In the genomic region with DNA sequence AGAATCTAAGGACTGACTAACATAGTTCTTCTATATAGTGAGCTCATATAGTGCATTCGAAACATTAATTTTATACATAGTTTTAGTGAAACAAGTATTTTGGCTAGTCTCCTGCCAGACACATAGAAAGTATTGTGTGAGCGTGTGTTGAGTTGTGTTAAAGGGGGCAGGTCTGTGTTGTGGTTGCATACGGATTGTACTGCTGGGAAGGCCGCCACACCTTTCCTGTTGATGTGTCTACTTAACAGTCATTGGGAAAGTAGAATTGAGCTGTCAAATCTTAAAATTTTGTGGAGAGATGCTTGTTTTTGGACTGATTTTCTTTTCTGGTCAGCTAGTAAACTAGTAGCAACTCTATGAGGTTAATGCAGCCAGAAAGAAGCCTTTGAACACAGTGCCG, we compare ENCODE assay signal across 18 cellular contexts.
"Had no signal": no experiment of that assay in that cellular context is flagged by ENCODE, and none has a peak within 500 bp of the region (broad histone marks: within the 10 kb centered on the region; RNA-seq: fewer than 3 reads in every experiment).

No MANE protein-coding gene starts in this region.

- H3K27me3 ChIP-seq: brain microvascular endothelial cell, colonic mucosa, sigmoid colon had no signal

- H3K27ac ChIP-seq: brain microvascular endothelial cell, colonic mucosa, parathyroid adenoma, sigmoid colon, SK-N-MC had no signal

- H3K27ac Mint-ChIP-seq: activated naive CD4-positive, alpha-beta T cell treated with anti-CD3 and anti-CD28 coated beads for 36 hours; mesothelial cell of epicardium had no signal

- H3K36me3 ChIP-seq: colonic mucosa had no signal

- H3K4me1 Mint-ChIP-seq: mesothelial cell of epicardium had no signal

- ATAC-seq: left colon; natural killer cell treated with Interleukin-12 subunit alpha and Interleukin-12 subunit beta and Interleukin-15 and Interleukin-18, amount 100 ng/mL, for 72 hours; stimulated activated naive B cell treated with anti-CD40 and anti-IgM and Interleukin-4, amounts not matched to agents 10 μg/mL and 1 μg/mL and 100 μg/mL, for 72 hours had no signal

- H3K27me3 Mint-ChIP-seq: central memory CD8-positive, alpha-beta T cell; natural killer cell treated with Interleukin-12 subunit alpha and Interleukin-12 subunit beta and Interleukin-15 and Interleukin-18, amount 100 ng/mL, for 72 hours; stimulated activated naive B cell treated with anti-CD40 and anti-IgM and Interleukin-4, amounts not matched to agents 10 μg/mL and 1 μg/mL and 100 μg/mL, for 72 hours had no signal

- H3K4me3 ChIP-seq: colonic mucosa, sigmoid colon, SK-N-MC had no signal

- DNase-seq: activated CD4-positive, alpha-beta T cell treated with anti-CD3 and anti-CD28 coated beads, Interleukin-2, amount 50 U/mL, for 4 hours; activated CD4-positive, CD25-positive, alpha-beta regulatory T cell; activated naive CD4-positive, alpha-beta T cell treated with anti-CD3 and anti-CD28 coated beads for 36 hours; aorta; brain microvascular endothelial cell; colonic mucosa; hypothalamus; islet precursor cell; left colon; sigmoid colon; stimulated activated CD4-positive, alpha-beta T cell treated with anti-CD3 and anti-CD28 coated beads, Interleukin-4, amount 100 ng/mL, for 4 hours; stimulated activated naive B cell treated with anti-CD40 and anti-IgM and Interleukin-4, amounts not matched to agents 10 μg/mL and 1 μg/mL and 100 μg/mL, for 72 hours; T-helper 9 cell had no signal

- H3K9me3 Mint-ChIP-seq: activated naive CD4-positive, alpha-beta T cell treated with anti-CD3 and anti-CD28 coated beads for 36 hours; central memory CD8-positive, alpha-beta T cell; mesothelial cell of epicardium; natural killer cell treated with Interleukin-12 subunit alpha and Interleukin-12 subunit beta and Interleukin-15 and Interleukin-18, amount 100 ng/mL, for 72 hours; stimulated activated naive B cell treated with anti-CD40 and anti-IgM and Interleukin-4, amounts not matched to agents 10 μg/mL and 1 μg/mL and 100 μg/mL, for 72 hours had no signal

- H3K9me3 ChIP-seq: colonic mucosa, sigmoid colon had no signal

- H3K4me1 ChIP-seq: colonic mucosa, parathyroid adenoma, sigmoid colon had no signal

- H3K4me3 Mint-ChIP-seq: activated naive CD4-positive, alpha-beta T cell treated with anti-CD3 and anti-CD28 coated beads for 36 hours; central memory CD8-positive, alpha-beta T cell; mesothelial cell of epicardium; natural killer cell treated with Interleukin-12 subunit alpha and Interleukin-12 subunit beta and Interleukin-15 and Interleukin-18, amount 100 ng/mL, for 72 hours; stimulated activated naive B cell treated with anti-CD40 and anti-IgM and Interleukin-4, amounts not matched to agents 10 μg/mL and 1 μg/mL and 100 μg/mL, for 72 hours had no signal
